In the genomic region with DNA sequence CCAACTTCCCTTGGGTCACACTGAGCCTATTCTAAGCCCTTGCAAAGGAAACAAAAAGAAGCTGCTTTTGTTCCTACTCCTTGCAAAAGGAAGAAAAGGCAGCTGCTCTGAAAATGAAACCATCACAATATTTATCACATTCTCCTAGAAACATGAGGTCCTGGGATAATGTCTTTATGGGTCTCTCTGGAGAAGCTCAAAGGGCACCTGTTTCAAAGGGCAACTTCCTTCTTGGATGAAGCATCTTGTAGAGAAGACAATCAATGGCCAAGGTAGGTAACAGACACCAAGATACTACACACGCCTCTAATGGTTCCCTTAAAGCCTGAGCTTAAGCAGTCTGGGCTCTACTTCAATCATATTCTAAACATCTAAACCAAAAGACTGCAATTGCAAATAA, we compare ENCODE assay signal across 18 cellular contexts. TPM values are rescaled to one million over a fixed set of nuclear protein-coding genes. Genes with fewer than 3 reads are reported as not detected.
DNase-seq lines count a peak whose midpoint lies in the region; ATAC-seq, FAIRE-seq and TF ChIP-seq lines count a peak whose summit lies in the region.
"Had no signal": no experiment of that assay in that cellular context is flagged by ENCODE, and none has a peak within 500 bp of the region (broad histone marks: within the 10 kb centered on the region; RNA-seq: fewer than 3 reads in every experiment).

No MANE protein-coding gene starts in this region.

- no peak for FAIRE-seq in GM12878 (lab: Jason Lieb, UNC)

- SMC1A ChIA-PET in GM12878 (lab: Charles Lee; ENCODE audit: uncharacterized antibody, unreplicated experiment): interaction anchor here (1.1 to 8.2 kb wide), 13 partner anchors 8 to 146 kb away, joined by 3 to 135 read pairs (median 10); partner anchors contain the start of gene ELOVL5

- H3K27ac Mint-ChIP-seq in activated CD4-positive, alpha-beta T cell treated with anti-CD3 and anti-CD28 coated beads, Interleukin-2, amount 10 ng/mL, durations not matched to agents 7 days and 5 days: peak overlapping the region; percentile 77
- no peak overlapping the region for H3K27ac Mint-ChIP-seq in Calu3 (ENCODE audit: unreplicated experiment)

- no peak overlapping the region for H3K9ac ChIP-seq in OCI-LY1 (ENCODE audit: low read length)
- H3K9ac ChIP-seq in GM12878 (ENCODE audit: control insufficient read depth, insufficient read depth, low read length): no peak overlapping the region

- 0 out of 2 replicates have a peak, but pooled peaks cover 3% of the 10 kb centered on the region for H3F3A ChIP-seq in OCI-LY1 (ENCODE audit: insufficient read depth, low read length)

- H3K9me3 Mint-ChIP-seq in activated CD4-positive, alpha-beta T cell treated with anti-CD3 and anti-CD28 coated beads, Interleukin-2, amount 10 ng/mL, durations not matched to agents 7 days and 5 days: no peaks in the 10 kb centered on the region
- H3K9me3 Mint-ChIP-seq in Calu3 (ENCODE audit: low read depth, unreplicated experiment): no peaks in the 10 kb centered on the region
- H3K9me3 Mint-ChIP-seq: neural crest cell had no signal

- H3K79me2 ChIP-seq in OCI-LY1 (ENCODE audit: insufficient read depth, low read length) (peaks cover 95% of the 10 kb centered on the region), GM12878 (ENCODE audit: control insufficient read depth, insufficient read depth, low read length) (peaks cover 98% of the 10 kb centered on the region)

- H3K4me3 ChIP-seq in OCI-LY1 (ENCODE audit: low read depth, low read length, poor library complexity, severe bottlenecking) (no peak overlapping the region), GM12878 (no peak overlapping the region), neutrophil (ENCODE audit: low read depth in 1 of 2, low read length in 1 of 2) (no peak overlapping the region), lower leg skin (ENCODE audit: low read depth, poor library complexity, severe bottlenecking) (no peak overlapping the region)
- H3K4me3 ChIP-seq: gastroesophageal sphincter, SJCRH30, stomach had no signal

- H3K36me3 Mint-ChIP-seq in activated CD4-positive, alpha-beta T cell treated with anti-CD3 and anti-CD28 coated beads, Interleukin-2, amount 10 ng/mL, durations not matched to agents 7 days and 5 days (ENCODE audit: low read depth): peaks cover 27% of the 10 kb centered on the region
- no peaks in the 10 kb centered on the region for H3K36me3 Mint-ChIP-seq in Calu3 (ENCODE audit: insufficient read depth, unreplicated experiment)

- H3K27me3 Mint-ChIP-seq in activated CD4-positive, alpha-beta T cell treated with anti-CD3 and anti-CD28 coated beads, Interleukin-2, amount 10 ng/mL, durations not matched to agents 7 days and 5 days: no peaks in the 10 kb centered on the region
- H3K27me3 Mint-ChIP-seq in Calu3 (ENCODE audit: unreplicated experiment): no peaks in the 10 kb centered on the region

- H3K4me3 Mint-ChIP-seq in activated CD4-positive, alpha-beta T cell treated with anti-CD3 and anti-CD28 coated beads, Interleukin-2, amount 10 ng/mL, durations not matched to agents 7 days and 5 days: no peak overlapping the region
- no peak overlapping the region for H3K4me3 Mint-ChIP-seq in Calu3 (ENCODE audit: low read depth, unreplicated experiment)
- H3K4me3 Mint-ChIP-seq: neural crest cell had no signal

- no peak for TF ChIP-seq RAD21 in GM12878 (IDR thresholded peaks at IDR 0.05; ENCODE audit: insufficient read depth, low read depth, low read length)

- H2AFZ ChIP-seq in OCI-LY1 (ENCODE audit: low read length): no peak overlapping the region
- H2AFZ ChIP-seq in GM12878 (ENCODE audit: control insufficient read depth, low read depth, low read length): no peak overlapping the region

- peaks cover 95% of the 10 kb centered on the region for H3K4me1 ChIP-seq in OCI-LY1 (ENCODE audit: insufficient read depth, low read length, severe bottlenecking)
- peaks cover 31% of the 10 kb centered on the region for H3K4me1 ChIP-seq in GM12878 (ENCODE audit: control insufficient read depth, insufficient read depth, low read length)
- H3K4me1 ChIP-seq in neutrophil (ENCODE audit: control insufficient read depth in 1 of 2, insufficient read depth in 1 of 2, low read depth in 1 of 2, low read length in 1 of 2): peaks cover 75 to 100% of the 10 kb centered on the region in 2 experiments

- H3K36me3 ChIP-seq in OCI-LY1 (ENCODE audit: insufficient read depth, low read length) (peaks cover 18% of the 10 kb centered on the region; the same call in 1 of the 2 replicates), GM12878 (ENCODE audit: control insufficient read depth in 2 of 2, insufficient read depth in 2 of 2, low read length in 1 of 2) (peaks cover 0 to 11% of the 10 kb centered on the region in 2 experiments; a peak in 2 of 4 replicates), neutrophil (no peaks in the 10 kb centered on the region)
- H3K36me3 ChIP-seq: gastroesophageal sphincter, SJCRH30, stomach had no signal

- H3K9me3 ChIP-seq in OCI-LY1 (ENCODE audit: low read length) (no peaks in the 10 kb centered on the region), GM12878 (replicated peaks; ENCODE audit: control insufficient read depth, insufficient read depth, low read length) (no peaks in the 10 kb centered on the region; the same call in 2 of the 3 replicates), neutrophil (no peaks in the 10 kb centered on the region)
- H3K9me3 ChIP-seq: gastroesophageal sphincter, SJCRH30, stomach had no signal

- TF ChIP-seq POLR2A in GM12878 (IDR thresholded peaks at IDR 0.05; ENCODE audit: low read depth, low read length) (no peak), lower leg skin (IDR thresholded peaks at IDR 0.05) (no peak)

- no peaks in the 10 kb centered on the region for H3K27me3 ChIP-seq in OCI-LY1 (ENCODE audit: insufficient read depth, low read length)
- no peaks in the 10 kb centered on the region for H3K27me3 ChIP-seq in GM12878 (replicated peaks in 1 of 2; ENCODE audit: control insufficient read depth in 2 of 2, insufficient read depth in 2 of 2, low read length in 1 of 2)
- H3K27me3 ChIP-seq in neutrophil: no peaks in the 10 kb centered on the region
- H3K27me3 ChIP-seq: gastroesophageal sphincter, SJCRH30, stomach had no signal

- RAD21 ChIA-PET in GM12878 (lab: Charles Lee; ENCODE audit: unreplicated experiment): interaction anchor here (0.9 to 7.3 kb wide), 7 partner anchors 10 to 99 kb away, joined by 4 to 51 read pairs (median 4); partner anchors contain the start of gene ELOVL5

- CTCF ChIA-PET in activated CD4-positive, alpha-beta T cell treated with anti-CD3 and anti-CD28 coated beads, Interleukin-2, amount 10 ng/mL, durations not matched to agents 7 days and 5 days (lab: Charles Lee): interaction anchor here (1.6 to 2.1 kb wide), 3 partner anchors 9 to 24 kb away, joined by 4 to 7 read pairs (median 5); no protein-coding TSS in a partner anchor
- CTCF ChIA-PET in GM12878 (lab: Yijun Ruan, JAX) (interaction anchor here (1.0 to 2.5 kb wide), 7 partner anchors 9 to 158 kb away, joined by 3 to 12 read pairs (median 3); partner anchors contain the start of gene ELOVL5), Calu3 (lab: Charles Lee) (no interaction called here)

- no peak for TF ChIP-seq EP300 in GM12878 (IDR thresholded peaks at IDR 0.05; ENCODE audit: borderline replicate concordance in 1 of 2, control insufficient read depth in 1 of 2, low read depth in 2 of 2, low read length in 2 of 2)

- no peak for DNase-seq in activated CD4-positive, alpha-beta T cell treated with anti-CD3 and anti-CD28 coated beads, Interleukin-2, amount 10 ng/mL, durations not matched to agents 7 days and 5 days
- no peak for DNase-seq in activated CD4-positive, alpha-beta T cell treated with anti-CD3 and anti-CD28 coated beads for 1 hour
- DNase-seq in GM12878 (ENCODE audit: low read depth, low spot score) (no peak), Calu3 (no peak), lower leg skin (ENCODE audit: low spot score in 2 of 2) (no peak)
- DNase-seq: activated CD4-positive, alpha-beta T cell treated with anti-CD3 and anti-CD28 coated beads, Interleukin-2, amount 50 U/mL, for 48 hours; activated effector memory CD4-positive, alpha-beta T cell treated with anti-CD3 and anti-CD28 coated beads, Interleukin-2, amount 50 U/mL, for 16 hours; dermis blood vessel endothelial cell; Karpas-422; NCI-H1105 treated with DMSO at 0.1 percent for 48 hours; PC-3; SJCRH30; stomach had no signal

- H3K4me2 ChIP-seq in OCI-LY1 (ENCODE audit: low read length): no peak overlapping the region
- H3K4me2 ChIP-seq in GM12878 (ENCODE audit: control insufficient read depth, insufficient read depth): peak overlapping the region; percentile 4; the same call in 1 of the 2 replicates

- in situ Hi-C loops in GM12878 (cut with MboI): no loop called here

- peaks cover 91% of the 10 kb centered on the region for H3K4me1 Mint-ChIP-seq in activated CD4-positive, alpha-beta T cell treated with anti-CD3 and anti-CD28 coated beads, Interleukin-2, amount 10 ng/mL, durations not matched to agents 7 days and 5 days
- H3K4me1 Mint-ChIP-seq in Calu3 (ENCODE audit: low read depth, unreplicated experiment): peaks cover 9% of the 10 kb centered on the region

- BruUV-seq in GM12878 (replicated peaks; lab: Mats Ljungman, UMichigan) (no TSS peak), Calu3 (replicated peaks; lab: Mats Ljungman, UMichigan) (no TSS peak)

- no peaks in the 10 kb centered on the region for H3K9me2 ChIP-seq in OCI-LY1 (ENCODE audit: low read depth, low read length)

- TF ChIP-seq CTCF in OCI-LY1 (IDR thresholded peaks at IDR 0.05; ENCODE audit: low read length): no peak
- TF ChIP-seq CTCF in GM12878 (IDR thresholded peaks at IDR 0.05 in 2 of 3, conservative IDR thresholded peaks at IDR 0.05 in 1 of 3; ENCODE audit: control insufficient read depth in 2 of 3, extremely low read depth in 1 of 3, insufficient read depth in 1 of 3, low read depth in 3 of 3, low read length in 3 of 3): no peak
- TF ChIP-seq CTCF in neutrophil (IDR thresholded peaks at IDR 0.05): no peak
- no peak for TF ChIP-seq CTCF in Calu3 (IDR thresholded peaks at IDR 0.05; ENCODE audit: unreplicated experiment)
- TF ChIP-seq CTCF in lower leg skin (IDR thresholded peaks at IDR 0.05): no peak

- H3K27ac ChIP-seq in OCI-LY1 (ENCODE audit: low read depth, low read length, poor library complexity, severe bottlenecking): peak overlapping the region; percentile 21
- no peak overlapping the region for H3K27ac ChIP-seq in GM12878 (ENCODE audit: control insufficient read depth, insufficient read depth)
- H3K27ac ChIP-seq in neutrophil: peak overlapping the region; percentile 99
- H3K27ac ChIP-seq: gastroesophageal sphincter, SJCRH30, stomach had no signal

- intact Hi-C loops in GM12878 (cut with micrococcal nuclease; ENCODE audit: unreplicated experiment) (loop anchor here (5.0 kb wide), 1 partner anchor 144 kb away; no protein-coding TSS in a partner anchor), Calu3 (cut with micrococcal nuclease; ENCODE audit: unreplicated experiment) (no loop called here), lower leg skin (cut with DNase I; ENCODE audit: low total_unique reads) (no loop called here)

- no peaks in the 10 kb centered on the region for H4K20me1 ChIP-seq in OCI-LY1 (ENCODE audit: insufficient read depth, low read length)
- no peaks in the 10 kb centered on the region for H4K20me1 ChIP-seq in GM12878 (ENCODE audit: control insufficient read depth, insufficient read depth)

- 0% methylated on average over 1 of the region's 1 CpG for WGBS in GM12878 (ENCODE audit: insufficient coverage, insufficient replicate concordance, low lambda C conversion rate, missing lambda C conversion rate)
- WGBS in lower leg skin, 2 donors: 94 to 95% methylated on average over 1 of the region's 1 CpG

- POLR2A ChIA-PET in activated CD4-positive, alpha-beta T cell treated with anti-CD3 and anti-CD28 coated beads, Interleukin-2, amount 10 ng/mL, durations not matched to agents 7 days and 5 days (lab: Charles Lee): no interaction called here
- POLR2A ChIA-PET in GM12878 (lab: Charles Lee): interaction anchor here (1.2 to 5.8 kb wide), 7 partner anchors 9 to 35 kb away, joined by 3 to 57 read pairs (median 8); partner anchors contain the start of gene ELOVL5

- ATAC-seq in GM12878 (no peak), HG03097 (IDR thresholded peaks at IDR 0.05; ENCODE audit: low FRiP score, unreplicated experiment) (no peak)
- ATAC-seq: gastroesophageal sphincter, PC-3 had no signal

RNA-seq across cellular contexts. Expression of gene ELOVL5, which starts 10.4 kb away (rescaled TPM):
- total RNA-seq in activated CD4-positive, alpha-beta T cell treated with anti-CD3 and anti-CD28 coated beads, Interleukin-2, amount 10 ng/mL, durations not matched to agents 7 days and 5 days: 100 to 1,000 TPM; 124 to 152 TPM
- 309 and 344 TPM in 2 replicates for total RNA-seq in GM12878 (2013; cell fraction: nucleolus; rRNA removed)
- total RNA-seq in GM12878 (2014; rRNA removed) (156 and 169 TPM in 2 replicates), GM12878 (2014; rRNA removed; fragmentation: Illumina TruSeq; extraction: Trizol) (187 and 191 TPM in 2 replicates), GM12878 (2021) (187 and 196 TPM in 2 replicates), Calu3 (2022) (95.7 and 114 TPM in 2 replicates), lower leg skin (10 to 100 TPM; 20.7 to 45.0 (median 38.8) TPM)
- polyA plus RNA-seq in GM12878 (2011; ENCODE audit: low read depth): 55.1 TPM
- polyA plus RNA-seq in GM12878 (2011; rRNA removed) (215 and 245 TPM in 2 replicates), GM12878 (2014; fragmentation: Illumina TruSeq; extraction: Trizol) (241 and 312 TPM in 2 replicates), GM12878 (2014; fragmentation: Nextera tagmentation; extraction: Ambion mirVana) (100 to 1,000 TPM; 187 to 195 TPM), GM12878 (2014; rRNA removed) (162 and 163 TPM in 2 replicates), GM12878 (2016; fragmentation: Nextera tagmentation; extraction: Ambion mirVana) (100 to 1,000 TPM; 226 to 229 TPM)
- 120 and 132 TPM in 2 replicates for polyA plus RNA-seq in GM12878 (2011; cell fraction: cytosol; rRNA removed)
- polyA plus RNA-seq in GM12878 (2011; cell fraction: nucleus; rRNA removed): 189 and 251 TPM in 2 replicates
- 82.4 and 87.4 TPM in 2 replicates for polyA plus RNA-seq in GM12878 (2012)
- polyA minus RNA-seq in GM12878 (2011; rRNA and poly(A)+ RNA removed): 305 and 322 TPM in 2 replicates
- 104 and 118 TPM in 2 replicates for polyA minus RNA-seq in GM12878 (2011; cell fraction: cytosol; rRNA and poly(A)+ RNA removed)
- polyA minus RNA-seq in GM12878 (2011; cell fraction: nucleus; rRNA and poly(A)+ RNA removed): 126 and 135 TPM in 2 replicates
